In genomic region chr11:68447015-68447801, GRCh38 we compare ENCODE assay signal across 1 cellular context.
TF ChIP-seq lines count a peak whose summit lies in the region.

No MANE protein-coding gene starts in this region.

TF ChIP-seq in K562, 482 proteins besides CTCF, POLR2A, EP300 and RAD21 (continued from another document):
- TF ChIP-seq TSHZ1 (CRISPR knock-in tag; IDR thresholded peaks at IDR 0.05) (no peak), RCOR1 (IDR thresholded peaks at IDR 0.05; ENCODE audit: borderline replicate concordance in 1 of 2, low read depth in 2 of 2, low read length in 2 of 2) (peak in 1 of 2 experiments; percentile 38; a peak in 1 of 4 replicates), CBX3 (IDR thresholded peaks at IDR 0.05; ENCODE audit: borderline replicate concordance in 1 of 2, low read length in 2 of 2) (no peak)
- TF ChIP-seq, protein P1, sequence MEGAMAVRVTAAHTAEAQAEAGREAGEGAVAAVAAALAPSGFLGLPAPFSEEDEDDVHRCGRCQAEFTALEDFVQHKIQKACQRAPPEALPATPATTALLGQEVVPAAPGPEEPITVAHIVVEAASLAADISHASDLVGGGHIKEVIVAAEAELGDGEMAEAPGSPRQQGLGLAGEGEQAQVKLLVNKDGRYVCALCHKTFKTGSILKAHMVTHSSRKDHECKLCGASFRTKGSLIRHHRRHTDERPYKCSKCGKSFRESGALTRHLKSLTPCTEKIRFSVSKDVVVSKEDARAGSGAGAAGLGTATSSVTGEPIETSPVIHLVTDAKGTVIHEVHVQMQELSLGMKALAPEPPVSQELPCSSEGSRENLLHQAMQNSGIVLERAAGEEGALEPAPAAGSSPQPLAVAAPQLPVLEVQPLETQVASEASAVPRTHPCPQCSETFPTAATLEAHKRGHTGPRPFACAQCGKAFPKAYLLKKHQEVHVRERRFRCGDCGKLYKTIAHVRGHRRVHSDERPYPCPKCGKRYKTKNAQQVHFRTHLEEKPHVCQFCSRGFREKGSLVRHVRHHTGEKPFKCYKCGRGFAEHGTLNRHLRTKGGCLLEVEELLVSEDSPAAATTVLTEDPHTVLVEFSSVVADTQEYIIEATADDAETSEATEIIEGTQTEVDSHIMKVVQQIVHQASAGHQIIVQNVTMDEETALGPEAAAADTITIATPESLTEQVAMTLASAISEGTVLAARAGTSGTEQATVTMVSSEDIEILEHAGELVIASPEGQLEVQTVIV (CRISPR knock-in tag; IDR thresholded peaks at IDR 0.05; ENCODE audit: borderline replicate concordance), result no peak
